ENCODE assay signal across 8 cellular contexts in the genomic region with DNA sequence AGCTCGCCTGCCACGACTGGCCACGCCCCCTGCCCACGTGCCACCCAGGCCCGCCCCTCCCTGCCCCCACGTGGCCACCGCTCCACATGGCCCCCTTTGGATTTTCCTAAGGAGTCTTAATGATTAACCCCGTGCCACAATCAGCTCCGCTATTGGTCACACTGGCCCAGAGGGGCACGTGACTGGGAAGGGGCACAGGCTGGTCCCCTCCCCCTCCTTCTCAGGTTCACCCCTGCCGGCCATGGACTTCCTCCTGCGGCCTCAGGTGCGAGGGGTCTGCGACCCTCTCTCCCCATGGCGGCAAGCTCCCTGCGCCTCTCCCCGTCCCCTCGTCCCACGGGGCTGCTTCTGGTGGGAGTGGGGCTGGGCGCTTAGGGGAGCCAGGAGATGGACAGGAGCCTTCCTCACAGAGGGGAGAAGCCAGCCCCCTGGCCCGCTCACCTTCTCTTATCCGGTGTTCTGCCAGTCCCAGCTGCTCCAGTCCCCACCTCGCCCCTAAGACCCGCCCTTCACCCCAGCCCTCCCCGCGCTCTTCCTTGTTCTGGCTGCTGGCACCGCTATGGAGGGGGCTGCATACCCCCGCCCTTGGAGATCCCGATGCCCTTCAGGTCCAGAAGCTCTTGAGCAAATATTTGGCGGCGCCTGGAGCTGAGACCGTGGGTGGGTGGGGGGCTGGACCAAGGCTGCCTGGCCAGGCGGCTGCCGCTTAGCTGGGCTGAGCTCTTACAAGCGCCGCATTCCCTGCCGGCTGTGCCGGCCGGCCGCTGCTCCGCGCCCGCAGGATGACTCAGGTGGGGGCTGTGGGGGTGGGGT. TPM values are rescaled to one million over a fixed set of nuclear protein-coding genes. Genes with fewer than 3 reads are reported as not detected.
DNase-seq lines count a peak whose midpoint lies in the region; ATAC-seq lines count a peak whose summit lies in the region.

No MANE protein-coding gene starts in this region.

- no peak overlapping the region for H3K27ac Mint-ChIP-seq in stimulated activated naive CD8-positive, alpha-beta T cell treated with anti-CD3 and anti-CD28 coated beads, Interleukin-15, amount 100 ng/mL, for 72 hours

- H3K4me3 ChIP-seq in esophagus (ENCODE audit: low read depth in 1 of 2, low read length in 2 of 2), result no peak overlapping the region

- 37 to 53% methylated on average over 38 to 43 of the region's 43 CpGs for WGBS in esophagus, 2 donors

- H3K36me3 ChIP-seq in esophagus (ENCODE audit: control insufficient read depth in 2 of 2, insufficient read depth in 2 of 2, low read length in 1 of 2), result peaks cover 2 to 35% of the 10 kb centered on the region in 2 donors

- no peaks in the 10 kb centered on the region for H3K27me3 ChIP-seq in esophagus (ENCODE audit: control insufficient read depth in 1 of 2, insufficient read depth in 2 of 2, low read length in 2 of 2)

- H3K9me3 Mint-ChIP-seq in stimulated activated naive CD8-positive, alpha-beta T cell treated with anti-CD3 and anti-CD28 coated beads, Interleukin-15, amount 100 ng/mL, for 72 hours, result no peaks in the 10 kb centered on the region

- H3K4me3 Mint-ChIP-seq in stimulated activated naive CD8-positive, alpha-beta T cell treated with anti-CD3 and anti-CD28 coated beads, Interleukin-15, amount 100 ng/mL, for 72 hours, result no peak overlapping the region

- peaks cover 11 to 27% of the 10 kb centered on the region in 2 donors for H3K4me1 ChIP-seq in esophagus (ENCODE audit: control insufficient read depth in 2 of 2, insufficient read depth in 2 of 2, low read length in 1 of 2)

- no peak for ATAC-seq in stimulated activated naive CD8-positive, alpha-beta T cell treated with anti-CD3 and anti-CD28 coated beads, Interleukin-15, amount 100 ng/mL, for 72 hours
- ATAC-seq in HG03039 (IDR thresholded peaks at IDR 0.05; ENCODE audit: unreplicated experiment), result no peak

- DNase-seq in AG20443 (ENCODE audit: low spot score) (peak; percentile 86), NCI-H82 (lab: John Stamatoyannopoulos, UW) (peak; percentile 99), myocyte (ENCODE audit: low read depth) (peak; percentile 89), NCI-H2107 treated with DMSO at 0.1 percent for 48 hours (lab: John Stamatoyannopoulos, UW; ENCODE audit: unreplicated experiment) (no peak)
- DNase-seq in stimulated activated naive CD8-positive, alpha-beta T cell treated with anti-CD3 and anti-CD28 coated beads, Interleukin-15, amount 100 ng/mL, for 72 hours, result no peak
- no peak for DNase-seq in stimulated activated CD4-positive, alpha-beta T cell treated with anti-CD3 and anti-CD28 coated beads, Interleukin-1b, Interleukin-23, amount 100 ng/mL, for 48 hours

- peak overlapping the region; percentile 68 to 72 for H3K27ac ChIP-seq in esophagus (ENCODE audit: low read depth in 2 of 2, low read length in 1 of 2)

- peaks cover 37% of the 10 kb centered on the region for H3K4me1 Mint-ChIP-seq in stimulated activated naive CD8-positive, alpha-beta T cell treated with anti-CD3 and anti-CD28 coated beads, Interleukin-15, amount 100 ng/mL, for 72 hours

- no peaks in the 10 kb centered on the region for H3K9me3 ChIP-seq in esophagus (ENCODE audit: control insufficient read depth in 2 of 2, insufficient read depth in 1 of 2, low read depth in 1 of 2, low read length in 1 of 2)

- H3K27me3 Mint-ChIP-seq in stimulated activated naive CD8-positive, alpha-beta T cell treated with anti-CD3 and anti-CD28 coated beads, Interleukin-15, amount 100 ng/mL, for 72 hours, result no peaks in the 10 kb centered on the region

RNA-seq across cellular contexts. Expression of a gene that starts 3.2 kb away (rescaled TPM):
- polyA plus RNA-seq in esophagus, result 10 to 100 TPM; 35.7 to 45.5 TPM
- total RNA-seq in myocyte, result 516 and 662 TPM in 2 replicates
- 681 TPM for polyA plus RNA-seq in myocyte (2012)

RNA-seq across cellular contexts. Expression of a gene that starts 4.9 kb away (rescaled TPM):
- polyA plus RNA-seq in esophagus, result 1 to 10 TPM; 5.2 to 9.7 TPM
- total RNA-seq in myocyte, result 34.0 TPM in 2 replicates
- 74.5 TPM for polyA plus RNA-seq in myocyte (2012)

RNA-seq across cellular contexts. Expression of a gene that starts 14.3 kb away (rescaled TPM):
- polyA plus RNA-seq in esophagus, result 1 to 10 TPM; 1.1 to 4.2 TPM
- total RNA-seq in myocyte, result 3.6 and 5.5 TPM in 2 replicates
- 17.5 TPM for polyA plus RNA-seq in myocyte (2012)

RNA-seq across cellular contexts. Expression of a gene that starts 18.0 kb away (rescaled TPM):
- 100 to 1,000 TPM in 1 of 2 donors, 10 to 100 TPM in 1; 80.0 to 144 TPM for polyA plus RNA-seq in esophagus
- 177 and 198 TPM in 2 replicates for total RNA-seq in myocyte
- polyA plus RNA-seq in myocyte (2012), result 156 TPM

RNA-seq across cellular contexts. Expression of a gene that starts 20.7 kb away (rescaled TPM):
- 10 to 100 TPM; 33.4 to 64.2 TPM for polyA plus RNA-seq in esophagus
- 59.9 and 60.7 TPM in 2 replicates for total RNA-seq in myocyte
- 57.5 TPM for polyA plus RNA-seq in myocyte (2012)

Comparison
In these comparisons a context has a peak if more than half of its experiments do, and no peak if none do; other contexts are left out.
1. DNase-seq: peak in AG20443 (single experiment), NCI-H82 (single experiment) and myocyte (single experiment); none in NCI-H2107 treated with DMSO at 0.1 percent for 48 hours (single experiment), stimulated activated naive CD8-positive, alpha-beta T cell treated with anti-CD3 and anti-CD28 coated beads, Interleukin-15, amount 100 ng/mL, for 72 hours (0 of 2) and stimulated activated CD4-positive, alpha-beta T cell treated with anti-CD3 and anti-CD28 coated beads, Interleukin-1b, Interleukin-23, amount 100 ng/mL, for 48 hours (single experiment).